In the genomic region with DNA sequence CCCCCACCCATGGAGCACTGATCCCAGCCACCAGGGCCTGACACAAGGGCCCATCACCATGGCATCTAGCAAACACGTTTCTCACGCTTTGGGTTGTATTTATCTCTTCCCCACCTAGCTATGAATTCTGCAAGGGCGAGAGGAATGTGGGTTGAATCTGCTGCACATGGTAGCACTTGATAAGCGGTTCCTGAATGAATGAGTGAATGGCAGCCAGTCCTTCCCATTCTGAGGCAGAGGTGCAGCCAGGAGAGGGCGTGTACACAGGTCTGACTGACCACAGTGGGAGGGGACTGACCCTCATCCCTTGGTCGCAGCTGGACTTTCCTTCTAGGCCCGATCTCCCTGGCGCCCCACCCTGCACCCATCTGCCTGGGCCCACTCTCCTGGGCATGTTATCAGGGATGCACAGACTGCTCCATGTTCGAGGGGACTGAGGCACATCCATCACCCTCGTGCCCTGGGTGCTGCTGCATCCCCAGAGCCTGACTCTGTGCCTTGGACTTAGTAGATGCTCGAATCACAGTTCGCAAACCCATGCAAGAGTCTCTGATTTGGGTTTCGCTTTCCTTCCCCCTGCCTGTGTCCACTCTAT, we compare ENCODE assay signal across 28 cellular contexts. TPM values are rescaled to one million over a fixed set of nuclear protein-coding genes. Genes with fewer than 3 reads are reported as not detected.
"Had no signal": no experiment of that assay in that cellular context is flagged by ENCODE, and none has a peak within 500 bp of the region (broad histone marks: within the 10 kb centered on the region; RNA-seq: fewer than 3 reads in every experiment).

No MANE protein-coding gene starts in this region.

- H3K9me3 ChIP-seq: heart right ventricle, left lung, neutrophil, ovary, psoas muscle, right atrium auricular region, tibial artery had no signal

- ATAC-seq: activated T-cell treated with anti-CD3 and anti-CD28 coated beads, Interleukin-2, amount 50 U/mL, for 4 hours; left lung; natural killer cell; psoas muscle; T-helper 17 cell had no signal

- FAIRE-seq: astrocyte, bronchial epithelial cell, keratinocyte had no signal

- H3K27ac ChIP-seq: epithelial cell of prostate, heart right ventricle, left lung, neutrophil, ovary, psoas muscle, tibial artery had no signal

- H3K4me1 ChIP-seq: heart right ventricle, left lung, psoas muscle, tibial artery had no signal

- H3K4me3 ChIP-seq: heart right ventricle, left lung, ovary, psoas muscle, right atrium auricular region, tibial artery had no signal

- H3K27me3 ChIP-seq: ovary, right atrium auricular region had no signal

- H3K36me3 ChIP-seq: heart right ventricle, left lung, neutrophil, ovary, right atrium auricular region, tibial artery had no signal

- DNase-seq: activated CD4-positive, alpha-beta T cell treated with anti-CD3 and anti-CD28 coated beads, Interleukin-2, amount 50 U/mL, for 4 hours; activated CD8-positive, alpha-beta memory T cell treated with anti-CD3 and anti-CD28 coated beads for 24 hours; activated CD8-positive, alpha-beta memory T cell treated with anti-CD3 and anti-CD28 coated beads, Interleukin-2, amount 50 U/mL, for 4 hours; activated naive CD4-positive, alpha-beta T cell; activated naive CD8-positive, alpha-beta T cell treated with anti-CD3 and anti-CD28 coated beads for 36 hours; activated T-cell treated with anti-CD3 and anti-CD28 coated beads, Interleukin-2, amount 50 U/mL, for 4 hours; cerebellar nuclear complex; cortex of kidney; heart right ventricle; left lung; midbrain; natural killer cell; ovary; psoas muscle; stimulated activated CD4-positive, alpha-beta T cell treated with anti-CD3 and anti-CD28 coated beads, Interleukin-1b, Interleukin-23, amount 100 ng/mL, for 48 hours; SW 1271; T-helper 17 cell had no signal

RNA-seq across cellular contexts. Expression of gene RD3, which starts 1.0 kb away (rescaled TPM):
- total RNA-seq: activated naive CD8-positive, alpha-beta T cell treated with anti-CD3 and anti-CD28 coated beads for 36 hours; activated T-cell treated with anti-CD3 and anti-CD28 coated beads, Interleukin-2, amount 50 U/mL, for 4 hours; activated T-helper 2 cell treated with anti-CD3 and anti-CD28 coated beads, Interferon-gamma antibody, Interleukin-2, Interleukin-4, amounts not matched to agents 10 μg/mL and 5 μg/mL and 100 μg/mL, durations not matched to agents 14 hours and 24 hours and 36 hours; astrocyte; bronchial epithelial cell; fibroblast of villous mesenchyme; heart right ventricle; left lung; lung microvascular endothelial cell; natural killer cell; ovary; psoas muscle; right atrium auricular region; T-helper 17 cell; urinary bladder had no signal
- polyA plus RNA-seq: keratinocyte, ovary had no signal
